ENCODE assay signal across 8 cellular contexts in genomic region chr4:173314715-173315114, GRCh38.
"Had no signal": no experiment of that assay in that cellular context is flagged by ENCODE, and none has a peak within 500 bp of the region (broad histone marks: within the 10 kb centered on the region; RNA-seq: fewer than 3 reads in every experiment).

No MANE protein-coding gene starts in this region.

- DNase-seq: GDM1, GF-D8 had no signal

- ATAC-seq: GM12878 had no signal

- H3K4me3 ChIP-seq: GM12878 had no signal

- FAIRE-seq: G401.6, GM12878, GM12891, GM12892, GM18507, GM19239 had no signal
